Comparison of ENCODE assay signal across 19 cellular contexts in genomic region chr2:126685629-126686028, GRCh38.
"Had no signal": no experiment of that assay in that cellular context is flagged by ENCODE, and none has a peak within 500 bp of the region (broad histone marks: within the 10 kb centered on the region; RNA-seq: fewer than 3 reads in every experiment).

No MANE protein-coding gene starts in this region.

- H3K4me1 Mint-ChIP-seq: endodermal cell had no signal

- H3K27ac Mint-ChIP-seq: activated CD4-positive, alpha-beta memory T cell treated with anti-CD3 and anti-CD28 coated beads for 36 hours; activated T-helper 2 cell treated with anti-CD3 and anti-CD28 coated beads, Interferon-gamma antibody, Interleukin-2, Interleukin-4, amounts not matched to agents 10 μg/mL and 5 μg/mL and 100 μg/mL, durations not matched to agents 14 hours and 24 hours and 36 hours; endodermal cell; neural progenitor cell had no signal

- DNase-seq: activated CD4-positive, alpha-beta memory T cell treated with anti-CD3 and anti-CD28 coated beads for 36 hours; activated CD4-positive, alpha-beta T cell treated with anti-CD3 and anti-CD28 coated beads for 48 hours; activated T-cell treated with anti-CD3 and anti-CD28 coated beads, Interleukin-2, amount 50 U/mL, for 4 hours; amygdala; caudate nucleus; endodermal cell; foreskin fibroblast; head of caudate nucleus; hippocampal formation; left cardiac atrium; left ventricle myocardium superior; occipital lobe; stimulated activated CD4-positive, alpha-beta T cell treated with anti-CD3 and anti-CD28 coated beads, Interleukin-1b, Interleukin-23, amount 100 ng/mL, for 48 hours; stimulated activated naive CD4-positive, alpha-beta T cell; trophoblast cell; uterus had no signal

- ATAC-seq: activated T-cell treated with anti-CD3 and anti-CD28 coated beads, Interleukin-2, amount 50 U/mL, for 4 hours; esophagus mucosa; left cardiac atrium; left ventricle myocardium superior had no signal

- H3K4me3 Mint-ChIP-seq: activated CD4-positive, alpha-beta memory T cell treated with anti-CD3 and anti-CD28 coated beads for 36 hours; activated T-cell treated with anti-CD3 and anti-CD28 coated beads, Interleukin-2, amount 50 U/mL, for 4 hours; endodermal cell; neural progenitor cell had no signal

- H3K27me3 Mint-ChIP-seq: activated CD4-positive, alpha-beta memory T cell treated with anti-CD3 and anti-CD28 coated beads for 36 hours had no signal
